ENCODE assay signal across 17 cellular contexts in genomic region chr15:84956199-84956598, GRCh38. TPM values are rescaled to one million over a fixed set of nuclear protein-coding genes. Genes with fewer than 3 reads are reported as not detected.
DNase-seq lines count a peak whose midpoint lies in the region; ATAC-seq, FAIRE-seq and TF ChIP-seq lines count a peak whose summit lies in the region.
"Had no signal": no experiment of that assay in that cellular context is flagged by ENCODE, and none has a peak within 500 bp of the region (broad histone marks: within the 10 kb centered on the region; RNA-seq: fewer than 3 reads in every experiment).

No MANE protein-coding gene starts in this region.

- TF ChIP-seq CTCF in SK-N-SH (IDR thresholded peaks at IDR 0.05), result no peak
- no peak for TF ChIP-seq CTCF in Caco-2 (IDR thresholded peaks at IDR 0.05; ENCODE audit: insufficient read depth in 1 of 2, low read depth in 1 of 2, low read length in 1 of 2, severe bottlenecking in 1 of 2, unreplicated experiment in 1 of 2)
- no peak for TF ChIP-seq CTCF in HFFc6 (IDR thresholded peaks at IDR 0.05)
- no peak for TF ChIP-seq CTCF in endothelial cell of umbilical vein (IDR thresholded peaks at IDR 0.05; ENCODE audit: extremely low read depth in 1 of 2, insufficient read depth in 1 of 2, low read depth in 1 of 2, low read length in 2 of 2)
- no peak for TF ChIP-seq CTCF in stomach (IDR thresholded peaks at IDR 0.05)
- TF ChIP-seq CTCF in esophagus muscularis mucosa (IDR thresholded peaks at IDR 0.05), result no peak

- no peak for ATAC-seq in SK-N-SH treated with all-trans-retinoic acid at 6 μM for 48 hours

- intact Hi-C loops in Caco-2 (cut with micrococcal nuclease; ENCODE audit: unreplicated experiment) (no loop called here), endothelial cell of umbilical vein (cut with micrococcal nuclease) (no loop called here), stomach (cut with DNase I; ENCODE audit: low total_unique reads) (loop anchor here (5.0 kb wide), 1 partner anchor 86 kb away; no protein-coding TSS in a partner anchor), esophagus muscularis mucosa (cut with DNase I) (no loop called here)

- no peaks in the 10 kb centered on the region for H3K9me1 ChIP-seq in endothelial cell of umbilical vein (replicated peaks; ENCODE audit: control insufficient read depth, extremely low read depth, insufficient read depth, low read length)

- H3K4me1 Mint-ChIP-seq in Caco-2 (ENCODE audit: low read depth, unreplicated experiment) (peaks cover 14% of the 10 kb centered on the region), HFFc6 (ENCODE audit: low read depth) (peaks cover 50% of the 10 kb centered on the region)

- H4K20me1 ChIP-seq in SK-N-SH (ENCODE audit: insufficient read depth) (no peaks in the 10 kb centered on the region), endothelial cell of umbilical vein (replicated peaks; ENCODE audit: control insufficient read depth, extremely low read depth, insufficient read depth, low read length) (no peaks in the 10 kb centered on the region)

- H3K9ac ChIP-seq in SK-N-SH (no peak overlapping the region), endothelial cell of umbilical vein (replicated peaks; ENCODE audit: extremely low read depth, insufficient read depth, low read length) (no peak overlapping the region)

- no peak for TF ChIP-seq RAD21 in SK-N-SH (IDR thresholded peaks at IDR 0.05; ENCODE audit: low read length)

- H2AFZ ChIP-seq in SK-N-SH (ENCODE audit: low read depth), result peak overlapping the region; percentile 71; the same call in 1 of the 2 replicates
- peak overlapping the region; percentile 85 for H2AFZ ChIP-seq in endothelial cell of umbilical vein (ENCODE audit: low read depth, low read length)

- TF ChIP-seq POLR2A in endothelial cell of umbilical vein (IDR thresholded peaks at IDR 0.05; ENCODE audit: low read depth, low read length) (no peak), stomach (IDR thresholded peaks at IDR 0.05) (no peak), esophagus muscularis mucosa (IDR thresholded peaks at IDR 0.05; ENCODE audit: low read depth) (no peak)

- peak overlapping the region; percentile 39 for H3K4me3 Mint-ChIP-seq in Caco-2 (ENCODE audit: unreplicated experiment)
- no peak overlapping the region for H3K4me3 Mint-ChIP-seq in HFFc6
- H3K4me3 Mint-ChIP-seq: B cell had no signal

- no TSS peak for BruUV-seq in Caco-2 (replicated peaks; lab: Mats Ljungman, UMichigan)
- no TSS peak for BruUV-seq in endothelial cell of umbilical vein (replicated peaks; lab: Mats Ljungman, UMichigan)

- no peak overlapping the region for H3K27ac ChIP-seq in SK-N-SH (ENCODE audit: low read depth in 2 of 2, low read length in 1 of 2)
- no peak overlapping the region for H3K27ac ChIP-seq in endothelial cell of umbilical vein (ENCODE audit: insufficient read depth, low read depth, low read length)
- no peak overlapping the region for H3K27ac ChIP-seq in stomach
- no peak overlapping the region for H3K27ac ChIP-seq in esophagus muscularis mucosa (replicated peaks in 1 of 4)
- H3K27ac ChIP-seq: 22Rv1, C4-2B had no signal

- POLR2A ChIA-PET in SK-N-SH (lab: Yijun Ruan, JAX), result interaction anchor here (0.7 kb wide), 1 partner anchor 23 kb away, joined by 3 read pairs; no protein-coding TSS in a partner anchor
- POLR2A ChIA-PET in Caco-2 (lab: Charles Lee), result no interaction called here
- POLR2A ChIA-PET in endothelial cell of umbilical vein (lab: Charles Lee), result interaction anchor here (0.7 kb wide), 1 partner anchor 8 kb away, joined by 3 read pairs; no protein-coding TSS in a partner anchor

- TF ChIP-seq EP300 in SK-N-SH (IDR thresholded peaks at IDR 0.05; ENCODE audit: borderline replicate concordance in 1 of 2, low read depth in 1 of 2, low read length in 1 of 2), result no peak
- no peak for TF ChIP-seq EP300 in stomach (IDR thresholded peaks at IDR 0.05)
- TF ChIP-seq EP300 in esophagus muscularis mucosa (IDR thresholded peaks at IDR 0.05), result no peak

- H3F3A ChIP-seq in SK-N-SH (replicated peaks; ENCODE audit: insufficient read depth), result peaks cover 17% of the 10 kb centered on the region

- H3K27me3 Mint-ChIP-seq in Caco-2 (ENCODE audit: insufficient read depth, unreplicated experiment) (no peaks in the 10 kb centered on the region), HFFc6 (ENCODE audit: insufficient read depth) (peaks cover 1% of the 10 kb centered on the region)

- no peaks in the 10 kb centered on the region for H3K9me2 ChIP-seq in SK-N-SH

- H3K79me2 ChIP-seq in SK-N-SH (ENCODE audit: insufficient read depth), result no peaks in the 10 kb centered on the region
- H3K79me2 ChIP-seq in endothelial cell of umbilical vein (ENCODE audit: control insufficient read depth, insufficient read depth, low read length), result no peaks in the 10 kb centered on the region

- H3K4me2 ChIP-seq in SK-N-SH (no peak overlapping the region), endothelial cell of umbilical vein (ENCODE audit: insufficient read depth, low read length) (peak overlapping the region; percentile 2)

- H3K9me3 Mint-ChIP-seq in Caco-2 (ENCODE audit: unreplicated experiment), result no peaks in the 10 kb centered on the region
- H3K9me3 Mint-ChIP-seq in HFFc6, result no peaks in the 10 kb centered on the region
- H3K9me3 Mint-ChIP-seq: CD4-positive, alpha-beta memory T cell had no signal

- H3K4me1 ChIP-seq in SK-N-SH (ENCODE audit: control insufficient read depth in 1 of 2, insufficient read depth in 2 of 2, low read depth in 1 of 2, low read length in 1 of 2) (peaks cover 4 to 27% of the 10 kb centered on the region in 2 experiments; a peak in 2 of 4 replicates), Caco-2 (peaks cover 20% of the 10 kb centered on the region), endothelial cell of umbilical vein (ENCODE audit: control insufficient read depth, extremely low read depth, insufficient read depth, low read length) (peaks cover 25% of the 10 kb centered on the region), stomach (peaks cover 0 to 21% (median 11%) of the 10 kb centered on the region in 4 donors), esophagus muscularis mucosa (peaks cover 0 to 9% (median 9%) of the 10 kb centered on the region in 4 donors)

- FAIRE-seq in endothelial cell of umbilical vein (lab: Jason Lieb, UNC), result no peak
- FAIRE-seq: GM19239, H1 had no signal

- H3K4me3 ChIP-seq in SK-N-SH (ENCODE audit: low read depth in 2 of 2, low read length in 1 of 2), result no peak overlapping the region
- H3K4me3 ChIP-seq in Caco-2 (ENCODE audit: low read depth, low read length), result no peak overlapping the region
- no peak overlapping the region for H3K4me3 ChIP-seq in endothelial cell of umbilical vein (replicated peaks in 1 of 3; ENCODE audit: insufficient read depth in 1 of 3, low read depth in 1 of 3, low read length in 3 of 3)
- H3K4me3 ChIP-seq in stomach, result no peak overlapping the region
- H3K4me3 ChIP-seq in MG63, result no peak overlapping the region
- H3K4me3 ChIP-seq in esophagus muscularis mucosa, result no peak overlapping the region

- H3K9me3 ChIP-seq in SK-N-SH, result no peaks in the 10 kb centered on the region
- H3K9me3 ChIP-seq in Caco-2, result no peaks in the 10 kb centered on the region
- no peaks in the 10 kb centered on the region for H3K9me3 ChIP-seq in endothelial cell of umbilical vein (replicated peaks; ENCODE audit: control insufficient read depth, insufficient read depth, low read length)
- H3K9me3 ChIP-seq in stomach, result no peaks in the 10 kb centered on the region
- no peaks in the 10 kb centered on the region; the same call in none of the 2 replicates for H3K9me3 ChIP-seq in MG63
- no peaks in the 10 kb centered on the region for H3K9me3 ChIP-seq in esophagus muscularis mucosa
- H3K9me3 ChIP-seq: HAP-1 had no signal

- DNase-seq in SK-N-SH (no peak), Caco-2 (no peak), HFFc6 (no peak), endothelial cell of umbilical vein (ENCODE audit: low read depth, low spot score) (no peak), stomach (no peak), MG63 (no peak), esophagus muscularis mucosa (ENCODE audit: extremely low spot score) (no peak)
- DNase-seq: DMS53, GF-D8 had no signal

- CTCF ChIA-PET in SK-N-SH (lab: Yijun Ruan, JAX), result interaction anchor here (0.7 to 1.7 kb wide), 4 partner anchors 16 to 88 kb away, joined by 3 to 9 read pairs (median 7); no protein-coding TSS in a partner anchor
- CTCF ChIA-PET in Caco-2 (lab: Charles Lee), result interaction anchor here (0.8 kb wide), 1 partner anchor 25 kb away, joined by 6 read pairs; no protein-coding TSS in a partner anchor
- CTCF ChIA-PET in endothelial cell of umbilical vein (lab: Charles Lee), result interaction anchor here (1.3 to 5.4 kb wide), 4 partner anchors 16 to 139 kb away, joined by 3 to 70 read pairs (median 20); no protein-coding TSS in a partner anchor

- no peaks in the 10 kb centered on the region for H3K36me3 Mint-ChIP-seq in Caco-2 (ENCODE audit: insufficient read depth, unreplicated experiment)
- H3K36me3 Mint-ChIP-seq in HFFc6 (ENCODE audit: low read depth), result no peaks in the 10 kb centered on the region
- H3K36me3 Mint-ChIP-seq: CD4-positive, alpha-beta memory T cell had no signal

- H3K27ac Mint-ChIP-seq in Caco-2 (ENCODE audit: unreplicated experiment), result no peak overlapping the region
- peak overlapping the region; percentile 9; the same call in 1 of the 2 replicates for H3K27ac Mint-ChIP-seq in HFFc6
- H3K27ac Mint-ChIP-seq: B cell; CD4-positive, alpha-beta memory T cell had no signal

- H3K27me3 ChIP-seq in SK-N-SH (ENCODE audit: insufficient read depth) (no peaks in the 10 kb centered on the region), Caco-2 (replicated peaks; ENCODE audit: control insufficient read depth, insufficient read depth, low read length) (no peaks in the 10 kb centered on the region; the same call in 1 of the 2 replicates), endothelial cell of umbilical vein (ENCODE audit: control insufficient read depth in 2 of 2, insufficient read depth in 2 of 2, low read length in 2 of 2) (no peaks in the 10 kb centered on the region), stomach (no peaks in the 10 kb centered on the region), MG63 (no peaks in the 10 kb centered on the region), esophagus muscularis mucosa (no peaks in the 10 kb centered on the region)

- WGBS in SK-N-SH (ENCODE audit: low lambda C conversion rate), result 94% methylated on average over 2 of the region's 2 CpGs
- 79 to 91% (median 88%) methylated on average over 2 of the region's 2 CpGs for WGBS in stomach, 5 donors
- WGBS in esophagus muscularis mucosa, result 83% methylated on average over 2 of the region's 2 CpGs

- dilution Hi-C loops in endothelial cell of umbilical vein (cut with MboI; ENCODE audit: extremely low pct_ligation_motif_present, low sequenced_read_pairs), result loop anchor here (25.0 kb wide), 1 partner anchor 119 kb away; no protein-coding TSS in a partner anchor

- H3K36me3 ChIP-seq in SK-N-SH (replicated peaks in 1 of 2; ENCODE audit: control insufficient read depth in 1 of 2, insufficient read depth in 2 of 2, low read length in 1 of 2), result no peaks in the 10 kb centered on the region
- no peaks in the 10 kb centered on the region for H3K36me3 ChIP-seq in Caco-2 (ENCODE audit: control insufficient read depth, insufficient read depth, low read length)
- H3K36me3 ChIP-seq in endothelial cell of umbilical vein (ENCODE audit: control insufficient read depth in 2 of 2, extremely low read depth in 1 of 2, insufficient read depth in 2 of 2, low read length in 2 of 2), result no peaks in the 10 kb centered on the region
- no peaks in the 10 kb centered on the region for H3K36me3 ChIP-seq in stomach
- H3K36me3 ChIP-seq in MG63, result no peaks in the 10 kb centered on the region
- no peaks in the 10 kb centered on the region for H3K36me3 ChIP-seq in esophagus muscularis mucosa
- H3K36me3 ChIP-seq: HAP-1 had no signal

RNA-seq across cellular contexts. Expression of gene PDE8A, which starts 25.5 kb away (rescaled TPM):
- polyA plus RNA-seq in SK-N-SH (2012; rRNA removed) (13.4 and 18.7 TPM in 2 replicates), endothelial cell of umbilical vein (19.3 and 21.3 TPM in 2 replicates), stomach (10 to 100 TPM; 15.6 to 19.2 (median 16.7) TPM)
- polyA plus RNA-seq in SK-N-SH (2012; cell fraction: cytosol; rRNA removed), result 14.2 and 15.4 TPM in 2 replicates
- 46.7 and 59.2 TPM in 2 replicates for polyA plus RNA-seq in SK-N-SH (2012; cell fraction: nucleus; rRNA removed)
- total RNA-seq in Caco-2 (2022) (25.2 and 32.0 TPM in 2 replicates), endothelial cell of umbilical vein (45.7 and 46.9 TPM in 2 replicates), stomach (10 to 100 TPM; 22.2 to 85.9 (median 58.8) TPM), esophagus muscularis mucosa (10 to 100 TPM; 31.6 to 36.1 (median 32.5) TPM)
- 10 to 100 TPM; 14.3 to 18.6 (median 16.6) TPM for total RNA-seq in HFFc6 (2021; fragmentation: NEBNext Ultra II Directional; extraction: Animal tissue kit (Norgen Biotek cat#: 25700))
- polyA plus RNA-seq in endothelial cell of umbilical vein (2011; cell fraction: cytosol; rRNA removed), result 20.8 and 23.3 TPM in 2 replicates
- polyA plus RNA-seq in endothelial cell of umbilical vein (2011; cell fraction: nucleus; rRNA removed), result 113 and 128 TPM in 2 replicates
- 20.4 and 24.4 TPM in 2 replicates for polyA plus RNA-seq in endothelial cell of umbilical vein (2012)
- 36.7 and 47.9 TPM in 2 replicates for polyA minus RNA-seq in endothelial cell of umbilical vein
- 40.5 TPM for polyA minus RNA-seq in endothelial cell of umbilical vein (2011; cell fraction: cytosol; rRNA and poly(A)+ RNA removed)
- 69.0 and 87.8 TPM in 2 replicates for polyA minus RNA-seq in endothelial cell of umbilical vein (2011; cell fraction: nucleus; rRNA and poly(A)+ RNA removed)
- total RNA-seq in MG63 (2014; rRNA removed; shearing (Covaris generic); ENCODE audit: low replicate concordance), result 7.9 and 12.5 TPM in 2 replicates
